In genomic region chr6:158808918-158809678, GRCh38 we compare ENCODE assay signal across 8 cellular contexts. TPM values are rescaled to one million over a fixed set of nuclear protein-coding genes. Genes with fewer than 3 reads are reported as not detected.
DNase-seq lines count a peak whose midpoint lies in the region; ATAC-seq and TF ChIP-seq lines count a peak whose summit lies in the region.

No MANE protein-coding gene starts in this region.

- H3K4me1 ChIP-seq in Peyer's patch = peaks cover 3 to 63% (median 36%) of the 10 kb centered on the region in 4 donors
- H3K4me1 ChIP-seq in ovary (ENCODE audit: insufficient read depth) = peaks cover 6% of the 10 kb centered on the region

- TF ChIP-seq POLR2A in Peyer's patch (IDR thresholded peaks at IDR 0.05) (peak; percentile 8 to 35), ovary (IDR thresholded peaks at IDR 0.05) (no peak)

- peaks cover 0 to 25% (median 0%) of the 10 kb centered on the region in 3 donors for H3K36me3 ChIP-seq in Peyer's patch
- H3K36me3 ChIP-seq in ovary = no peaks in the 10 kb centered on the region

- WGBS in ovary, 3 donors = 84 to 90% (median 90%) methylated on average over 8 of the region's 8 CpGs

- H3K9me3 ChIP-seq in Peyer's patch (no peaks in the 10 kb centered on the region), ovary (no peaks in the 10 kb centered on the region)

- no peak for TF ChIP-seq EP300 in ovary (IDR thresholded peaks at IDR 0.05)

- TF ChIP-seq CTCF in Peyer's patch (IDR thresholded peaks at IDR 0.05) (no peak), ovary (IDR thresholded peaks at IDR 0.05) (no peak)

- intact Hi-C loops in left colon (cut with DNase I, micrococcal nuclease) = no loop called here
- intact Hi-C loops in ovary (cut with DNase I) = no loop called here

- DNase-seq in activated gamma-delta T cell treated with Interleukin-2 at 50 U/mL for 16 hours (peak; percentile 60), activated gamma-delta T cell (lab: John Stamatoyannopoulos, UW) (no peak), Peyer's patch (peak in 2 of 3 donors; percentile 82 to 87), left colon (peak in 1 of 2 donors; percentile 21), mesenteric fat pad (ENCODE audit: low spot score) (no peak), pons (ENCODE audit: low spot score) (no peak), ovary (no peak)

- peak overlapping the region; percentile 49 to 99 (median 71) for H3K27ac ChIP-seq in Peyer's patch
- H3K27ac ChIP-seq in ovary = no peak overlapping the region

- H3K4me3 ChIP-seq in Peyer's patch (peak overlapping the region in 2 of 4 donors; percentile 4 to 26), ovary (no peak overlapping the region)

- ATAC-seq in HG02938 (IDR thresholded peaks at IDR 0.05; ENCODE audit: unreplicated experiment) (peak; percentile 69), left colon (peak; percentile 64)

- H3K27me3 ChIP-seq in Peyer's patch = no peaks in the 10 kb centered on the region
- no peaks in the 10 kb centered on the region for H3K27me3 ChIP-seq in ovary

RNA-seq across cellular contexts. Expression of gene EZR, which starts 10.1 kb away (rescaled TPM):
- total RNA-seq in Peyer's patch (100 to 1,000 TPM; 201 to 515 (median 470) TPM), left colon (100 to 1,000 TPM; 368 to 492 TPM), mesenteric fat pad (43.1 TPM), ovary (100 to 1,000 TPM in 4 of 7 donors, 10 to 100 TPM in 3; 39.0 to 214 (median 116) TPM)
- 10 to 100 TPM; 45.1 to 85.6 TPM for polyA plus RNA-seq in ovary

Comparison
In these comparisons a context has a peak if more than half of its experiments do, and no peak if none do; other contexts are left out.
1. DNase-seq: peak in activated gamma-delta T cell treated with Interleukin-2 at 50 U/mL for 16 hours (single experiment) and Peyer's patch (2 of 3); none in activated gamma-delta T cell (single experiment), mesenteric fat pad (single experiment), pons (single experiment) and ovary (0 of 5).
2. H3K27ac ChIP-seq: peak in Peyer's patch (4 of 4); none in ovary (0 of 2).